ENCODE assay signal across 11 cellular contexts in the genomic region with DNA sequence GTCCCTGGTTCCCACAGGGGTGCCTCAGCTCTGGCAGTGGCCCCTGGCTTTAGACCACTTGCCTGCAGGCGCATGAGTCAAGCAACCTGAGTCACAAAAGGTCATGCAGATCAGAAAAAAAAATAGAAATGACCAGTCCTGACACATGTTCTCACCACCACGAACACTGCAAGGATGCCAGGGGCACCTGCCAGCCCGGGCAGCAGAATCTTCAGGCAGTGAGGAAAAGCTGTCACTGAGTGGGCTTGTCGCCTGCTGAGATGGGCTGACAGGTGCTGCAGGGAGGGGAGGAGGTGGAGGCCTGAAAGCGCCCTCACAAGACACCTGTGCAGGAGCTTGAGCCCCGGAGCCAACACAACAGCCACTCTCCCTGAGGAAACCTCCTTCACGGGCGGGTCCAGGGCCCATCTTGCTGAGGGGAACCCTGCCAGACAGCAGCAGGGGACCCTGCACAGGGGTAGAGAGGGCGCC. TPM values are rescaled to one million over a fixed set of nuclear protein-coding genes. Genes with fewer than 3 reads are reported as not detected.
A peak's percentile ranks its signal among the peaks of the same experiment; 100 is the strongest.
DNase-seq lines count a peak whose midpoint lies in the region; FAIRE-seq and TF ChIP-seq lines count a peak whose summit lies in the region.
"Not testable (repeated sequence)": the region's sequence is repeated elsewhere in the genome, so short reads cannot be mapped to it uniquely, and the experiment has no call there.
"Had no signal": no experiment of that assay in that cellular context is flagged by ENCODE, and none has a peak within 500 bp of the region (broad histone marks: within the 10 kb centered on the region; RNA-seq: fewer than 3 reads in every experiment).

No MANE protein-coding gene starts in this region.

- not testable (repeated sequence) for H3K9ac ChIP-seq in astrocyte (ENCODE audit: low read length)

- FAIRE-seq in astrocyte (lab: Jason Lieb, UNC) = not testable (repeated sequence)

- not testable (repeated sequence) for H3K27ac Mint-ChIP-seq in astrocyte (ENCODE audit: unreplicated experiment); osteocyte (ENCODE audit: unreplicated experiment)

- H2AFZ ChIP-seq in astrocyte (ENCODE audit: low read depth, low read length) = not testable (repeated sequence)

- H3K27ac ChIP-seq in astrocyte (ENCODE audit: low read depth, low read length) = not testable (repeated sequence)

- not testable (repeated sequence) for H3K79me2 ChIP-seq in astrocyte (ENCODE audit: insufficient read depth, low read length)

- peak; percentile 66 for DNase-seq in ELR (ENCODE audit: low read depth)
- peak; percentile 97 for DNase-seq in M059J (ENCODE audit: low read depth)
- peak; percentile 10 for DNase-seq in RPMI7951 (ENCODE audit: low read depth)
- DNase-seq in astrocyte (ENCODE audit: low read depth) = peak; percentile 11
- peak; percentile 23 to 45 for DNase-seq in foreskin fibroblast
- peak; percentile 75 for DNase-seq in osteocyte (ENCODE audit: extremely low spot score, unreplicated experiment)
- DNase-seq in stromal cell of bone marrow (ENCODE audit: low read depth) = peak; percentile 1

- not testable (repeated sequence) for H3K27me3 ChIP-seq in astrocyte (ENCODE audit: insufficient read depth, low read length)

- not testable (repeated sequence) for H3K4me1 ChIP-seq in astrocyte (ENCODE audit: insufficient read depth, low read length)

- peaks cover 23% of the 10 kb centered on the region for H3K4me1 Mint-ChIP-seq in astrocyte (ENCODE audit: low read depth, unreplicated experiment)
- H3K4me1 Mint-ChIP-seq in osteocyte (ENCODE audit: unreplicated experiment) = not testable (repeated sequence)

- H3K9me3 Mint-ChIP-seq in astrocyte (ENCODE audit: unreplicated experiment); osteocyte (ENCODE audit: unreplicated experiment): not testable (repeated sequence)

- not testable (repeated sequence) for H4K20me1 ChIP-seq in astrocyte (ENCODE audit: insufficient read depth, low read length)

- not testable (repeated sequence) for H3K4me3 ChIP-seq in astrocyte (ENCODE audit: insufficient read depth, low read depth, low read length); foreskin fibroblast (ENCODE audit: low read depth in 1 of 2, low read length in 2 of 2)

- not testable (repeated sequence) for H3K36me3 ChIP-seq in astrocyte (ENCODE audit: insufficient read depth, low read length)

- not testable (repeated sequence) for H3K4me2 ChIP-seq in astrocyte (ENCODE audit: low read length)

- H3K36me3 Mint-ChIP-seq in astrocyte (ENCODE audit: low read depth, unreplicated experiment); osteocyte (ENCODE audit: unreplicated experiment): not testable (repeated sequence)

- not testable (repeated sequence) for TF ChIP-seq CTCF in astrocyte (IDR thresholded peaks at IDR 0.05; ENCODE audit: insufficient read depth, low read depth, low read length); foreskin fibroblast (IDR thresholded peaks at IDR 0.05; ENCODE audit: low read depth, low read length); osteocyte (IDR thresholded peaks at IDR 0.05)

- H3K27me3 Mint-ChIP-seq in astrocyte (ENCODE audit: low read depth, unreplicated experiment) = peaks cover 14% of the 10 kb centered on the region
- H3K27me3 Mint-ChIP-seq in osteocyte (ENCODE audit: unreplicated experiment) = not testable (repeated sequence)

- not testable (repeated sequence) for H3K4me3 Mint-ChIP-seq in astrocyte (ENCODE audit: unreplicated experiment); osteocyte (ENCODE audit: unreplicated experiment)

- not testable (repeated sequence) for H3K9me3 ChIP-seq in astrocyte (ENCODE audit: insufficient read depth, low read depth, low read length)

RNA-seq across cellular contexts. Expression of a gene that starts 25.2 kb away (rescaled TPM):
- 1.6 TPM in 1 of 2 replicates, not detected in the other for total RNA-seq in M059J (2014; rRNA removed; shearing (Covaris generic))
- not detected in 2 replicates for total RNA-seq in RPMI7951 (2014; rRNA removed; shearing (Covaris generic))
- total RNA-seq in astrocyte (not detected in 2 replicates), osteocyte (not detected in 2 replicates)
- total RNA-seq: CD4-positive, CD25-positive, alpha-beta regulatory T cell; Daoy; GM12878; NCI-H460 had no signal

Comparison
In these comparisons a context has a peak if more than half of its experiments do, and no peak if none do; other contexts are left out.
1. DNase-seq: peak in every context shown above with its lines; median percentile 97 in M059J; 75 in osteocyte; 66 in ELR; 34 in foreskin fibroblast; 11 in astrocyte; 10 in RPMI7951; 1 in stromal cell of bone marrow.